ENCODE assay signal across 15 cellular contexts in the genomic region with DNA sequence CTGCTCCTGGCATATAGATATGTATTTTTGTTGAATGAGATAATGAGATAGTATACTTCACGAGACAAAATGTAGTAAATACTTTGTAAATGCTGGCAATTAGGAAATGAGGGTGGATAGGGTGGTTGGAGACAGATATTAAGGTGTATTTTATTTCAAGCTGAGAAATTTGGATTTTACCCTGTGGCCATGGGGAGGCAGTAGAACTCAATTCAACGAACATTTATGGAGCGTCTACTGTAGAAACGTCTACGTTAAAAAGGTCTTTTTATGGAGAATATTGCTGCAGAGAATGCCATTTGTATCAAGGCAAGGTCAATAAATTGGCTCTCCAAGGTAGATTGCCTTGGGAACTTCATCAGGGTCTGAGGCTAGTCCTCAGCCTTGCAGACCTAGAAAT. TPM values are rescaled to one million over a fixed set of nuclear protein-coding genes. Genes with fewer than 3 reads are reported as not detected.
DNase-seq lines count a peak whose midpoint lies in the region; ATAC-seq, FAIRE-seq and TF ChIP-seq lines count a peak whose summit lies in the region.
"Had no signal": no experiment of that assay in that cellular context is flagged by ENCODE, and none has a peak within 500 bp of the region (broad histone marks: within the 10 kb centered on the region; RNA-seq: fewer than 3 reads in every experiment).

No MANE protein-coding gene starts in this region.

- H2AFZ ChIP-seq in astrocyte (ENCODE audit: low read depth, low read length) = no peak overlapping the region

- no peaks in the 10 kb centered on the region for H4K20me1 ChIP-seq in astrocyte (ENCODE audit: insufficient read depth, low read length)

- H3K4me2 ChIP-seq in astrocyte (ENCODE audit: low read length) = no peak overlapping the region

- H3K27me3 ChIP-seq in BE2C (no peaks in the 10 kb centered on the region), astrocyte (ENCODE audit: insufficient read depth, low read length) (no peaks in the 10 kb centered on the region), MG63 (no peaks in the 10 kb centered on the region)
- H3K27me3 ChIP-seq: upper lobe of left lung had no signal

- H3K4me3 Mint-ChIP-seq in HFFc6 (no peak overlapping the region), astrocyte (ENCODE audit: unreplicated experiment) (no peak overlapping the region)
- H3K4me3 Mint-ChIP-seq: T-helper 17 cell had no signal

- DNase-seq in BE2C (no peak), HFFc6 (no peak), astrocyte (ENCODE audit: low read depth) (no peak), left lobe of liver (ENCODE audit: low spot score) (no peak), MG63 (no peak), pons (ENCODE audit: low spot score) (no peak)
- DNase-seq in activated CD4-positive, alpha-beta T cell treated with anti-CD3 and anti-CD28 coated beads, Interleukin-2, amount 50 U/mL, for 1 hour = no peak
- DNase-seq: anterior cingulate cortex, kidney glomerular epithelial cell, T-helper 17 cell, upper lobe of left lung had no signal

- no peak overlapping the region for H3K9ac ChIP-seq in astrocyte (ENCODE audit: low read length)

- TF ChIP-seq CTCF in BE2C (IDR thresholded peaks at IDR 0.05; ENCODE audit: low read depth, low read length) (peak; percentile 49), HFFc6 (IDR thresholded peaks at IDR 0.05) (peak; percentile 46), astrocyte (IDR thresholded peaks at IDR 0.05; ENCODE audit: insufficient read depth, low read depth, low read length) (peak; percentile 14)

- no peaks in the 10 kb centered on the region for H3K36me3 ChIP-seq in BE2C
- H3K36me3 ChIP-seq in astrocyte (ENCODE audit: insufficient read depth, low read length) = no peaks in the 10 kb centered on the region
- H3K36me3 ChIP-seq in MG63 = no peaks in the 10 kb centered on the region
- H3K36me3 ChIP-seq: prostate gland, upper lobe of left lung had no signal

- H3K27me3 Mint-ChIP-seq in HFFc6 (ENCODE audit: insufficient read depth) (peaks cover 12% of the 10 kb centered on the region), astrocyte (ENCODE audit: low read depth, unreplicated experiment) (peaks cover 7% of the 10 kb centered on the region)

- H3K36me3 Mint-ChIP-seq in HFFc6 (ENCODE audit: low read depth) = no peaks in the 10 kb centered on the region
- H3K36me3 Mint-ChIP-seq in astrocyte (ENCODE audit: low read depth, unreplicated experiment) = no peaks in the 10 kb centered on the region

- H3K27ac ChIP-seq in astrocyte (ENCODE audit: low read depth, low read length) = no peak overlapping the region
- H3K27ac ChIP-seq: C4-2B, prostate gland, upper lobe of left lung had no signal

- FAIRE-seq in astrocyte (lab: Jason Lieb, UNC) = no peak
- FAIRE-seq: GM12891 had no signal

- no peaks in the 10 kb centered on the region for H3K4me1 ChIP-seq in BE2C
- H3K4me1 ChIP-seq in astrocyte (ENCODE audit: insufficient read depth, low read length) = no peaks in the 10 kb centered on the region
- H3K4me1 ChIP-seq: prostate gland, upper lobe of left lung had no signal

- no peaks in the 10 kb centered on the region for H3K79me2 ChIP-seq in astrocyte (ENCODE audit: insufficient read depth, low read length)

- H3K4me3 ChIP-seq in BE2C (ENCODE audit: low read depth, low read length) = no peak overlapping the region
- H3K4me3 ChIP-seq in astrocyte (ENCODE audit: insufficient read depth, low read depth, low read length) = no peak overlapping the region
- H3K4me3 ChIP-seq in MG63 = no peak overlapping the region
- H3K4me3 ChIP-seq: prostate gland, upper lobe of left lung had no signal

- H3K27ac Mint-ChIP-seq in HFFc6 (no peak overlapping the region), astrocyte (ENCODE audit: unreplicated experiment) (no peak overlapping the region)
- H3K27ac Mint-ChIP-seq: T-helper 17 cell had no signal

- H3K9me3 ChIP-seq in BE2C (no peaks in the 10 kb centered on the region), astrocyte (ENCODE audit: insufficient read depth, low read depth, low read length) (no peaks in the 10 kb centered on the region), MG63 (no peaks in the 10 kb centered on the region)
- H3K9me3 ChIP-seq: prostate gland, upper lobe of left lung had no signal

- ATAC-seq in left lobe of liver (peak; percentile 43), GM21528 (IDR thresholded peaks at IDR 0.05; ENCODE audit: low FRiP score, unreplicated experiment) (no peak)
- ATAC-seq: T-helper 17 cell had no signal

- H3K9me3 Mint-ChIP-seq in HFFc6 (no peaks in the 10 kb centered on the region), astrocyte (ENCODE audit: unreplicated experiment) (no peaks in the 10 kb centered on the region)

- H3K4me1 Mint-ChIP-seq in HFFc6 (ENCODE audit: low read depth) (peaks cover 6% of the 10 kb centered on the region), astrocyte (ENCODE audit: low read depth, unreplicated experiment) (no peaks in the 10 kb centered on the region)

RNA-seq across cellular contexts. Expression of a gene that starts 21.5 kb away (rescaled TPM):
- polyA plus RNA-seq in BE2C (2012; ENCODE audit: insufficient read depth, insufficient read length, low read depth) = 9.3 TPM
- total RNA-seq in HFFc6 (2021; fragmentation: NEBNext Ultra II Directional; extraction: Animal tissue kit (Norgen Biotek cat#: 25700)) = 1 to 10 TPM in 4 of 6 experiments, under 1 TPM in 2; 0.68 to 1.6 (median 1.1) TPM
- total RNA-seq in astrocyte (1.7 and 2.8 TPM in 2 replicates), left lobe of liver (3.2 TPM)
- total RNA-seq in MG63 (2014; rRNA removed; shearing (Covaris generic); ENCODE audit: low replicate concordance) = 0.03 and 0.37 TPM in 2 replicates

RNA-seq across cellular contexts. Expression of a gene that starts 32.6 kb away (rescaled TPM):
- polyA plus RNA-seq in BE2C (2012; ENCODE audit: insufficient read depth, insufficient read length, low read depth) = 4.4 TPM
- total RNA-seq in HFFc6 (2021; fragmentation: NEBNext Ultra II Directional; extraction: Animal tissue kit (Norgen Biotek cat#: 25700)) = 1 to 10 TPM; 3.1 to 4.0 (median 3.7) TPM
- total RNA-seq in astrocyte = 13.3 and 14.7 TPM in 2 replicates
- 2.7 TPM for total RNA-seq in left lobe of liver
- total RNA-seq in MG63 (2014; rRNA removed; shearing (Covaris generic); ENCODE audit: low replicate concordance) = 2.3 and 2.5 TPM in 2 replicates
